Comparison of ENCODE assay signal across 11 cellular contexts in the genomic region with DNA sequence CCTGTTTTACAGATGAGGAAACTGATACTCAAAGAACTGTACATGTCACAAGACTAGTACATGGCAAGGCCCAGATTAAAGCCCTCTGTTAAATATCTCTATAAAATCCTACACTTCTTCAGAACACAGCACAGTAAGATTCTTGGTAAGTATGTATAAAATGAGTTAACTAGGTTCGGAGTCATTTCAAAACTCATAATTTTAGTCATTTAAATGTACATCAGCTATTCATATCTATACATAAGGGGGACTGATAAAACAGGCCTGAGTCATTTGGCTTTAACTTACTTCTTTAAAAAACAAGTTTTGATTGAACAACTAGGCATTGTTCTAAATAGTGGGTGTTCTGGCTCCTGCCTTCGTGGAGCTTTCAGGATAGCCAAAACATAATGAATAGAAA.
"Had no signal": no experiment of that assay in that cellular context is flagged by ENCODE, and none has a peak within 500 bp of the region (broad histone marks: within the 10 kb centered on the region; RNA-seq: fewer than 3 reads in every experiment).

No MANE protein-coding gene starts in this region.

- H3K4me3 Mint-ChIP-seq: activated naive CD8-positive, alpha-beta T cell treated with anti-CD3 and anti-CD28 coated beads, Interleukin-2, amount 10 ng/mL, durations not matched to agents 7 days and 5 days; endodermal cell; neural progenitor cell; stimulated activated naive CD8-positive, alpha-beta T cell treated with anti-CD3 and anti-CD28 coated beads, Interleukin-15, Interleukin-2, amounts not matched to agents 100 ng/mL and 50 ng/mL, for 24 hours had no signal

- H3K27me3 Mint-ChIP-seq: activated naive CD8-positive, alpha-beta T cell treated with anti-CD3 and anti-CD28 coated beads, Interleukin-2, amount 10 ng/mL, durations not matched to agents 7 days and 5 days; stimulated activated naive CD8-positive, alpha-beta T cell treated with anti-CD3 and anti-CD28 coated beads, Interleukin-15, Interleukin-2, amounts not matched to agents 100 ng/mL and 50 ng/mL, for 24 hours had no signal

- H3K27ac Mint-ChIP-seq: activated naive CD8-positive, alpha-beta T cell treated with anti-CD3 and anti-CD28 coated beads, Interleukin-2, amount 10 ng/mL, durations not matched to agents 7 days and 5 days; endodermal cell; neural progenitor cell; stimulated activated naive CD8-positive, alpha-beta T cell treated with anti-CD3 and anti-CD28 coated beads, Interleukin-15, Interleukin-2, amounts not matched to agents 100 ng/mL and 50 ng/mL, for 24 hours had no signal

- DNase-seq: activated CD4-positive, alpha-beta T cell treated with anti-CD3 and anti-CD28 coated beads for 1 hour; activated naive CD8-positive, alpha-beta T cell treated with anti-CD3 and anti-CD28 coated beads, Interleukin-2, amount 10 ng/mL, durations not matched to agents 7 days and 5 days; aorta; endodermal cell; erythroblast; hippocampal formation; ovary; stimulated activated CD4-positive, alpha-beta T cell treated with anti-CD3 and anti-CD28 coated beads, Interleukin-12 subunit alpha, Interleukin-12 subunit beta, amount 100 ng/mL, for 4 hours; testis had no signal
